ENCODE assay signal across 14 cellular contexts in the genomic region with DNA sequence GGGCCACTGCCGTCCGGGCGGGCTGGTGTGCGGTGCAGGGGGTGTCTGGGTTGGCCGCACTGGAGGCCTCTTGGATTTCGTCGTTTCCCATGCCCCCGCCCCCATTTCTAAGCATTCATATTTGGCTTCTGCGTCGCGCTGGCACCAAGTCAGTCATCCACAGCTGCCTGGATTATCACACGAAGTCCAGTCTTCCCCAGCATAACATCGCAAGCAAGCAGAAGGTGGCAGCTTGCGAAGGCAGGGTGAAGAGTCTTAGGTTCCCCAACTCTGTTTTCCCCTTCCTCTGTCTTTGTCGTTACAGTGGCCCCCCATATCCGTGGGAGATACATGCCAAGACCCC. TPM values are rescaled to one million over a fixed set of nuclear protein-coding genes. Genes with fewer than 3 reads are reported as not detected.
DNase-seq lines count a peak whose midpoint lies in the region; ATAC-seq and TF ChIP-seq lines count a peak whose summit lies in the region.
"Had no signal": no experiment of that assay in that cellular context is flagged by ENCODE, and none has a peak within 500 bp of the region (broad histone marks: within the 10 kb centered on the region; RNA-seq: fewer than 3 reads in every experiment).

No MANE protein-coding gene starts in this region.

- ATAC-seq in GM18858 (IDR thresholded peaks at IDR 0.05; ENCODE audit: unreplicated experiment) (no peak), left lobe of liver (no peak), HG02642 (IDR thresholded peaks at IDR 0.05; ENCODE audit: poor library complexity, unreplicated experiment) (no peak)
- ATAC-seq: stimulated activated naive CD8-positive, alpha-beta T cell treated with anti-CD3 and anti-CD28 coated beads, Interleukin-15, amount 100 ng/mL, for 72 hours had no signal

- H3K36me3 ChIP-seq in H7 (replicated peaks; ENCODE audit: control insufficient read depth, insufficient read depth, low read length) (no peaks in the 10 kb centered on the region), brain microvascular endothelial cell (replicated peaks) (no peaks in the 10 kb centered on the region)

- H3K27me3 ChIP-seq in H7 (ENCODE audit: control insufficient read depth, insufficient read depth, low read length) (peaks cover 3% of the 10 kb centered on the region; the same call in 1 of the 2 replicates), brain microvascular endothelial cell (replicated peaks) (no peaks in the 10 kb centered on the region)

- TF ChIP-seq CTCF in brain microvascular endothelial cell (IDR thresholded peaks at IDR 0.05; ENCODE audit: low read depth, low read length, missing control alignments) = no peak

- H3K4me3 ChIP-seq in H7 (ENCODE audit: insufficient read depth, low read depth, low read length) = peak overlapping the region; percentile 41
- H3K4me3 ChIP-seq in brain microvascular endothelial cell (ENCODE audit: low read depth, low read length) = peak overlapping the region; percentile 44
- H3K4me3 ChIP-seq in iPS-18c (ENCODE audit: insufficient read depth, low read depth, low read length) = peak overlapping the region; percentile 49
- peak overlapping the region; percentile 37 for H3K4me3 ChIP-seq in skeletal muscle cell (ENCODE audit: low read depth, low read length)

- in situ Hi-C loops in brain microvascular endothelial cell (cut with HindIII; ENCODE audit: low pct_ligation_motif_present, low sequenced_read_pairs) = no loop called here

- H3K27ac ChIP-seq in brain microvascular endothelial cell = no peak overlapping the region
- H3K27ac ChIP-seq: RWPE1 had no signal

- no peaks in the 10 kb centered on the region for H3K9me3 ChIP-seq in iPS-18c (ENCODE audit: control insufficient read depth, insufficient read depth, low read length)

- DNase-seq in H7 (no peak), brain microvascular endothelial cell (no peak), skeletal muscle cell (ENCODE audit: low read depth) (no peak), left lobe of liver (ENCODE audit: low spot score) (no peak), HUDEP-2 (lab: John Stamatoyannopoulos, UW; ENCODE audit: unreplicated experiment in 76 of 76) (no peak)
- DNase-seq: activated T-cell treated with anti-CD3 and anti-CD28 coated beads, Interleukin-2, amount 50 U/mL, for 1 hour; CD4-positive, alpha-beta memory T cell; foreskin melanocyte; stimulated activated CD4-positive, alpha-beta T cell treated with anti-CD3 and anti-CD28 coated beads, Interleukin-4, amount 100 ng/mL, for 1 hour; stimulated activated naive CD8-positive, alpha-beta T cell treated with anti-CD3 and anti-CD28 coated beads, Interleukin-15, amount 100 ng/mL, for 72 hours had no signal

RNA-seq across cellular contexts. Expression of a gene that starts 43.5 kb away (rescaled TPM):
- 120 and 125 TPM in 2 replicates for total RNA-seq in H7 (2014; rRNA removed; shearing (Covaris generic))
- 30.6 TPM for total RNA-seq in left lobe of liver
